In genomic region chr10:119270893-119271361, GRCh38 we compare ENCODE assay signal across 8 cellular contexts.
DNase-seq lines count a peak whose midpoint lies in the region; ATAC-seq and TF ChIP-seq lines count a peak whose summit lies in the region.

No MANE protein-coding gene starts in this region.

- peak overlapping the region; percentile 45 to 80 (median 66) for H3K4me3 Mint-ChIP-seq in CD4-positive, alpha-beta memory T cell
- peak overlapping the region; percentile 69 for H3K4me3 Mint-ChIP-seq in activated T-helper 17 cell treated with anti-CD3 and anti-CD28 coated beads, Interleukin-2, amount 50 U/mL, for 72 hours

- CTCF ChIA-PET in CD4-positive, alpha-beta memory T cell (lab: Charles Lee; ENCODE audit: partially characterized antibody): interaction anchor here (0.9 to 4.4 kb wide), 7 partner anchors 8 to 63 kb away, joined by 3 to 38 read pairs (median 3); partner anchors contain the start of gene GRK5

- intact Hi-C loops in CD4-positive, alpha-beta memory T cell (cut with micrococcal nuclease): no loop called here
- intact Hi-C loops in heart right ventricle (cut with DNase I): loop anchor here in 3 of 10 donors (2.0 to 10.0 kb wide), 3 partner anchors 64 to 144 kb away; partner anchors contain the start of gene GRK5 (in 3 of the 3)

- peak overlapping the region; percentile 96 to 100 (median 99) for H3K27ac Mint-ChIP-seq in CD4-positive, alpha-beta memory T cell
- H3K27ac Mint-ChIP-seq in activated T-helper 17 cell treated with anti-CD3 and anti-CD28 coated beads, Interleukin-2, amount 50 U/mL, for 72 hours: peak overlapping the region; percentile 93

- peak in 3 of 5 donors; percentile 43 to 63 (median 58) for DNase-seq in CD4-positive, alpha-beta memory T cell
- DNase-seq in LoVo (ENCODE audit: low spot score): peak; percentile 66
- DNase-seq in heart right ventricle: peak; percentile 88 to 89
- DNase-seq in stimulated activated CD8-positive, alpha-beta memory T cell treated with anti-CD3 and anti-CD28 coated beads, Interleukin-12 subunit alpha, Interleukin-12 subunit beta, amount 100 ng/mL, for 1 hour (ENCODE audit: low read depth): peak; percentile 29
- DNase-seq in substantia nigra (lab: John Stamatoyannopoulos, UW): no peak
- DNase-seq in NCI-H2227 treated with DMSO at 0.1 percent for 48 hours (lab: John Stamatoyannopoulos, UW): no peak

- WGBS in heart right ventricle, 2 donors: 10 to 11% methylated on average over 17 of the region's 17 CpGs

- peaks cover 28 to 84% (median 65%) of the 10 kb centered on the region in 4 donors for H3K4me1 Mint-ChIP-seq in CD4-positive, alpha-beta memory T cell
- peaks cover 28% of the 10 kb centered on the region for H3K4me1 Mint-ChIP-seq in activated T-helper 17 cell treated with anti-CD3 and anti-CD28 coated beads, Interleukin-2, amount 50 U/mL, for 72 hours

- ATAC-seq in GM21381 (IDR thresholded peaks at IDR 0.05; ENCODE audit: unreplicated experiment): peak; percentile 80
- ATAC-seq in activated T-helper 17 cell treated with anti-CD3 and anti-CD28 coated beads, Interleukin-2, amount 50 U/mL, for 72 hours (replicated peaks): peak; percentile 62
- peak; percentile 80 to 95 (median 90) for ATAC-seq in heart right ventricle

- H3K36me3 Mint-ChIP-seq in CD4-positive, alpha-beta memory T cell: peaks cover 0 to 9% of the 10 kb centered on the region in 2 donors
- no peaks in the 10 kb centered on the region for H3K36me3 Mint-ChIP-seq in activated T-helper 17 cell treated with anti-CD3 and anti-CD28 coated beads, Interleukin-2, amount 50 U/mL, for 72 hours (ENCODE audit: low read depth)

- POLR2A ChIA-PET in CD4-positive, alpha-beta memory T cell (lab: Charles Lee; ENCODE audit: partially characterized antibody): interaction anchor here (0.6 to 5.3 kb wide), 13 partner anchors 12 to 64 kb away, joined by 3 to 58 read pairs (median 5); partner anchors contain the start of gene GRK5

- peaks cover 69% of the 10 kb centered on the region for H3K4me1 ChIP-seq in CD4-positive, alpha-beta memory T cell (ENCODE audit: insufficient read depth, low read length)
- H3K4me1 ChIP-seq in heart right ventricle: peaks cover 29 to 93% (median 85%) of the 10 kb centered on the region in 9 donors

- no peaks in the 10 kb centered on the region for H3K36me3 ChIP-seq in CD4-positive, alpha-beta memory T cell (ENCODE audit: insufficient read depth, low read length)
- peaks cover 0 to 3% (median 0%) of the 10 kb centered on the region in 9 donors for H3K36me3 ChIP-seq in heart right ventricle

- H3K27ac ChIP-seq in CD4-positive, alpha-beta memory T cell (ENCODE audit: low read depth, low read length): peak overlapping the region; percentile 93
- peak overlapping the region; percentile 48 to 90 (median 86) for H3K27ac ChIP-seq in heart right ventricle
- H3K27ac ChIP-seq in substantia nigra (ENCODE audit: low read depth, low read length, poor library complexity, severe bottlenecking): no peak overlapping the region

- H3K9me3 ChIP-seq in CD4-positive, alpha-beta memory T cell (ENCODE audit: control insufficient read depth in 1 of 2, low read length in 2 of 2): no peaks in the 10 kb centered on the region
- H3K9me3 ChIP-seq in heart right ventricle: no peaks in the 10 kb centered on the region

- no peak for TF ChIP-seq CTCF in heart right ventricle (IDR thresholded peaks at IDR 0.05)

- no peaks in the 10 kb centered on the region for H3K27me3 ChIP-seq in CD4-positive, alpha-beta memory T cell (ENCODE audit: insufficient read depth, low read length)
- H3K27me3 ChIP-seq in heart right ventricle: no peaks in the 10 kb centered on the region

- no peaks in the 10 kb centered on the region for H3K9me3 Mint-ChIP-seq in CD4-positive, alpha-beta memory T cell
- no peaks in the 10 kb centered on the region for H3K9me3 Mint-ChIP-seq in activated T-helper 17 cell treated with anti-CD3 and anti-CD28 coated beads, Interleukin-2, amount 50 U/mL, for 72 hours

- no peak overlapping the region for H3K4me3 ChIP-seq in CD4-positive, alpha-beta memory T cell (ENCODE audit: low read length in 2 of 2)
- H3K4me3 ChIP-seq in heart right ventricle: peak overlapping the region in 4 of 10 donors; percentile 13 to 37 (median 23)

- no peaks in the 10 kb centered on the region for H3K27me3 Mint-ChIP-seq in CD4-positive, alpha-beta memory T cell
- H3K27me3 Mint-ChIP-seq in activated T-helper 17 cell treated with anti-CD3 and anti-CD28 coated beads, Interleukin-2, amount 50 U/mL, for 72 hours: no peaks in the 10 kb centered on the region

Comparison
In these comparisons a context has a peak if more than half of its experiments do, and no peak if none do; other contexts are left out.
1. DNase-seq: peak in CD4-positive, alpha-beta memory T cell (3 of 5), LoVo (single experiment), heart right ventricle (2 of 2) and stimulated activated CD8-positive, alpha-beta memory T cell treated with anti-CD3 and anti-CD28 coated beads, Interleukin-12 subunit alpha, Interleukin-12 subunit beta, amount 100 ng/mL, for 1 hour (single experiment); none in substantia nigra (0 of 49) and NCI-H2227 treated with DMSO at 0.1 percent for 48 hours (single experiment).
2. Peak in every context shown above with its lines, with median percentiles within 50 percentile points of each other: ATAC-seq.